Comparison of ENCODE assay signal across 1 cellular context in genomic region chr4:17309567-17310268, GRCh38.
TF ChIP-seq lines count a peak whose summit lies in the region.

No MANE protein-coding gene starts in this region.

TF ChIP-seq in GM23338, 12 proteins besides CTCF, POLR2A, EP300 and RAD21 (continued from another document):
- TF ChIP-seq, protein P1, sequence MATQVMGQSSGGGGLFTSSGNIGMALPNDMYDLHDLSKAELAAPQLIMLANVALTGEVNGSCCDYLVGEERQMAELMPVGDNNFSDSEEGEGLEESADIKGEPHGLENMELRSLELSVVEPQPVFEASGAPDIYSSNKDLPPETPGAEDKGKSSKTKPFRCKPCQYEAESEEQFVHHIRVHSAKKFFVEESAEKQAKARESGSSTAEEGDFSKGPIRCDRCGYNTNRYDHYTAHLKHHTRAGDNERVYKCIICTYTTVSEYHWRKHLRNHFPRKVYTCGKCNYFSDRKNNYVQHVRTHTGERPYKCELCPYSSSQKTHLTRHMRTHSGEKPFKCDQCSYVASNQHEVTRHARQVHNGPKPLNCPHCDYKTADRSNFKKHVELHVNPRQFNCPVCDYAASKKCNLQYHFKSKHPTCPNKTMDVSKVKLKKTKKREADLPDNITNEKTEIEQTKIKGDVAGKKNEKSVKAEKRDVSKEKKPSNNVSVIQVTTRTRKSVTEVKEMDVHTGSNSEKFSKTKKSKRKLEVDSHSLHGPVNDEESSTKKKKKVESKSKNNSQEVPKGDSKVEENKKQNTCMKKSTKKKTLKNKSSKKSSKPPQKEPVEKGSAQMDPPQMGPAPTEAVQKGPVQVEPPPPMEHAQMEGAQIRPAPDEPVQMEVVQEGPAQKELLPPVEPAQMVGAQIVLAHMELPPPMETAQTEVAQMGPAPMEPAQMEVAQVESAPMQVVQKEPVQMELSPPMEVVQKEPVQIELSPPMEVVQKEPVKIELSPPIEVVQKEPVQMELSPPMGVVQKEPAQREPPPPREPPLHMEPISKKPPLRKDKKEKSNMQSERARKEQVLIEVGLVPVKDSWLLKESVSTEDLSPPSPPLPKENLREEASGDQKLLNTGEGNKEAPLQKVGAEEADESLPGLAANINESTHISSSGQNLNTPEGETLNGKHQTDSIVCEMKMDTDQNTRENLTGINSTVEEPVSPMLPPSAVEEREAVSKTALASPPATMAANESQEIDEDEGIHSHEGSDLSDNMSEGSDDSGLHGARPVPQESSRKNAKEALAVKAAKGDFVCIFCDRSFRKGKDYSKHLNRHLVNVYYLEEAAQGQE (IDR thresholded peaks at IDR 0.05; ENCODE audit: unreplicated experiment) = no peak
- TF ChIP-seq ZNF114 (CRISPR knock-in tag; IDR thresholded peaks at IDR 0.05) = no peak
- TF ChIP-seq CREB1 (CRISPR knock-in tag; IDR thresholded peaks at IDR 0.05; ENCODE audit: low read depth) = no peak
- no peak for TF ChIP-seq ZNF462 (CRISPR knock-in tag; IDR thresholded peaks at IDR 0.05)
- no peak for TF ChIP-seq EZH2phosphoT487 (IDR thresholded peaks at IDR 0.05; ENCODE audit: unreplicated experiment)
- no peak for TF ChIP-seq JUNB (IDR thresholded peaks at IDR 0.05; ENCODE audit: unreplicated experiment)
- TF ChIP-seq EZH2 (IDR thresholded peaks at IDR 0.05; ENCODE audit: low read depth, unreplicated experiment) = no peak
TF ChIP-seq in GM23338: peak in this region for 0.
